ENCODE assay signal across 28 cellular contexts in the genomic region with DNA sequence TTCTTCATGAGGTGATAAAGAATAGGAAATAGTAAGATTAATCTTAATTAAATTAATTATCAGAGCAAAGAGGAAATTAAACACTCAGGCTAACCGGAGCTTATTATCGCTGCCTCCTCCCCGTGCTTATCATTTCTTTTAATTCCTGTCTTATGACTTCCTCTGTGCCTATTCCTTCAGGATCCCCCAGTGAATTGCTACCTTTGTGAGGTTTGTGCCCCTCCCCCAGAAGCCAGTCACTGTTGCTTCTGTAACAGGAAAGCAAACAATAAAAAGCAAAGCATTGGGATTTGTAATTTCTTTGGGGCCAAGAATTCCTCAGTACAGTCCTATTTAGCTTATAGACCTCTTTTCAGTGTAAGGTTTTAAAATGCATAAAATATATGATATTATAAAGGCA.
"Had no signal": no experiment of that assay in that cellular context is flagged by ENCODE, and none has a peak within 500 bp of the region (broad histone marks: within the 10 kb centered on the region; RNA-seq: fewer than 3 reads in every experiment).

No MANE protein-coding gene starts in this region.

- H3K4me1 ChIP-seq: gastrocnemius medialis, left lung, parathyroid adenoma, right lobe of liver, upper lobe of right lung, uterus had no signal

- H3K9me3 Mint-ChIP-seq: mesothelial cell of epicardium; naive B cell; neural crest cell; stimulated activated naive CD8-positive, alpha-beta T cell treated with anti-CD3 and anti-CD28 coated beads, Interleukin-15, amount 100 ng/mL, for 72 hours had no signal

- H3K36me3 ChIP-seq: gastrocnemius medialis, heart right ventricle, left lung, right lobe of liver, suprapubic skin, transverse colon, upper lobe of right lung, uterus had no signal

- ATAC-seq: esophagus mucosa; gastrocnemius medialis; heart right ventricle; left cardiac atrium; left lung; mucosa of descending colon; natural killer cell treated with Interleukin-12 subunit alpha and Interleukin-12 subunit beta and Interleukin-15 and Interleukin-18, amount 100 ng/mL, for 72 hours; right lobe of liver; stimulated activated naive B cell treated with anti-CD40 and anti-IgM and Interleukin-4, amounts not matched to agents 10 μg/mL and 1 μg/mL and 100 μg/mL, for 72 hours; stimulated activated naive CD8-positive, alpha-beta T cell treated with anti-CD3 and anti-CD28 coated beads, Interleukin-15, amount 100 ng/mL, for 72 hours; upper lobe of right lung had no signal

- H3K27ac Mint-ChIP-seq: mesothelial cell of epicardium; naive B cell; natural killer cell treated with Interleukin-12 subunit alpha and Interleukin-12 subunit beta and Interleukin-15 and Interleukin-18, amount 100 ng/mL, for 72 hours; progenitor cell of endocrine pancreas; stimulated activated naive B cell treated with anti-CD40 and anti-IgM and Interleukin-4, amounts not matched to agents 10 μg/mL and 1 μg/mL and 100 μg/mL, for 72 hours; stimulated activated naive CD8-positive, alpha-beta T cell treated with anti-CD3 and anti-CD28 coated beads, Interleukin-15, amount 100 ng/mL, for 72 hours had no signal

- H3K4me3 Mint-ChIP-seq: mesothelial cell of epicardium; naive B cell; natural killer cell treated with Interleukin-12 subunit alpha and Interleukin-12 subunit beta and Interleukin-15 and Interleukin-18, amount 100 ng/mL, for 72 hours; neural crest cell; stimulated activated naive B cell treated with anti-CD40 and anti-IgM and Interleukin-4, amounts not matched to agents 10 μg/mL and 1 μg/mL and 100 μg/mL, for 72 hours; stimulated activated naive CD8-positive, alpha-beta T cell treated with anti-CD3 and anti-CD28 coated beads, Interleukin-15, amount 100 ng/mL, for 72 hours had no signal

- H3K4me3 ChIP-seq: dorsolateral prefrontal cortex, gastrocnemius medialis, heart right ventricle, left lung, mucosa of descending colon, right lobe of liver, suprapubic skin, transverse colon, upper lobe of right lung, uterus had no signal

- H3K9ac ChIP-seq: parathyroid adenoma had no signal

- H3K9me3 ChIP-seq: gastrocnemius medialis, heart right ventricle, left lung, mucosa of descending colon, right lobe of liver, suprapubic skin, transverse colon, upper lobe of right lung, uterus had no signal

- H3K27me3 ChIP-seq: dorsolateral prefrontal cortex, gastrocnemius medialis, heart right ventricle, left lung, right lobe of liver, suprapubic skin, transverse colon, upper lobe of right lung, uterus had no signal

- H3K36me3 Mint-ChIP-seq: mesothelial cell of epicardium; naive B cell; natural killer cell treated with Interleukin-12 subunit alpha and Interleukin-12 subunit beta and Interleukin-15 and Interleukin-18, amount 100 ng/mL, for 72 hours; stimulated activated naive B cell treated with anti-CD40 and anti-IgM and Interleukin-4, amounts not matched to agents 10 μg/mL and 1 μg/mL and 100 μg/mL, for 72 hours had no signal

- H3K4me1 Mint-ChIP-seq: mesothelial cell of epicardium; naive B cell; stimulated activated naive B cell treated with anti-CD40 and anti-IgM and Interleukin-4, amounts not matched to agents 10 μg/mL and 1 μg/mL and 100 μg/mL, for 72 hours; stimulated activated naive CD8-positive, alpha-beta T cell treated with anti-CD3 and anti-CD28 coated beads, Interleukin-15, amount 100 ng/mL, for 72 hours had no signal

- H3K27ac ChIP-seq: dorsolateral prefrontal cortex, epithelial cell of prostate, gastrocnemius medialis, heart right ventricle, left lung, parathyroid adenoma, right lobe of liver, suprapubic skin, transverse colon, upper lobe of right lung, uterus had no signal

- DNase-seq: dorsolateral prefrontal cortex; effector CD4-positive, alpha-beta T cell; foreskin fibroblast; gastrocnemius medialis; heart right ventricle; hippocampal formation; left cardiac atrium; left lung; mesenchymal stem cell; mucosa of descending colon; naive B cell; right lobe of liver; small intestine; stimulated activated CD4-positive, alpha-beta T cell treated with anti-CD3 and anti-CD28 coated beads, Interleukin-15, amount 100 ng/mL, for 24 hours; stimulated activated CD4-positive, alpha-beta T cell treated with anti-CD3 and anti-CD28 coated beads, Interleukin-2, amount 100 ng/mL, for 48 hours; stimulated activated naive B cell treated with anti-CD40 and anti-IgM and Interleukin-4, amounts not matched to agents 10 μg/mL and 1 μg/mL and 100 μg/mL, for 72 hours; stimulated activated naive CD8-positive, alpha-beta T cell treated with anti-CD3 and anti-CD28 coated beads, Interleukin-15, amount 100 ng/mL, for 72 hours; transverse colon; upper lobe of right lung; uterus had no signal

- H3K27me3 Mint-ChIP-seq: naive B cell; natural killer cell treated with Interleukin-12 subunit alpha and Interleukin-12 subunit beta and Interleukin-15 and Interleukin-18, amount 100 ng/mL, for 72 hours; progenitor cell of endocrine pancreas; stimulated activated naive B cell treated with anti-CD40 and anti-IgM and Interleukin-4, amounts not matched to agents 10 μg/mL and 1 μg/mL and 100 μg/mL, for 72 hours; stimulated activated naive CD8-positive, alpha-beta T cell treated with anti-CD3 and anti-CD28 coated beads, Interleukin-15, amount 100 ng/mL, for 72 hours had no signal
